21 cellular contexts compared by ENCODE assay signal in the genomic region with DNA sequence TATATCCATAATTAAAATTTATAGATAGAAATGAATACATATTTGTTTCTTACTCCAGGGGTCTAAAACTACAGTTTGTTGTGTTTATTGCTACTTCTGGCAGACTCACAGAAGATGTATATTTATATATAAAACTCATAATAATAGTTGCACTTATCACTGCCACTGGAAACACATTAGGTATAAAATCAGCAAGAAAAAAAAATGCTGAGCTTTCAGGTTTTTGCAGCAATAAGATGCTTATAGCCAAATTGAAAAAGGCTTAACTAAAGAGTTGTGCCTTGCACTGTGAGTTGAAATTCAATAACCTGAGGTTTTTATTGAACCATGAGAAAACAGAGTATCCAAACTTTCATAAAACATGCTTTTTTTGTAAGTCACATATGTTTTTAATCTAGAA.
DNase-seq lines count a peak whose midpoint lies in the region; ATAC-seq, FAIRE-seq and TF ChIP-seq lines count a peak whose summit lies in the region.
"Had no signal": no experiment of that assay in that cellular context is flagged by ENCODE, and none has a peak within 500 bp of the region (broad histone marks: within the 10 kb centered on the region; RNA-seq: fewer than 3 reads in every experiment).

No MANE protein-coding gene starts in this region.

- no peak overlapping the region for H3K23ac ChIP-seq in IMR-90 (ENCODE audit: low read depth, low read length)

- H4K8ac ChIP-seq in IMR-90 (ENCODE audit: low read depth in 2 of 2, low read length in 2 of 2): no peak overlapping the region

- dilution Hi-C loops in IMR-90 (cut with HindIII; ENCODE audit: low sequenced_read_pairs, unreplicated experiment): no loop called here

- no peak overlapping the region for H2BK15ac ChIP-seq in IMR-90 (ENCODE audit: low read depth, low read length)

- H4K5ac ChIP-seq in IMR-90 (ENCODE audit: low read depth, low read length): no peak overlapping the region

- H3K36me3 ChIP-seq in IMR-90 (ENCODE audit: control insufficient read depth, insufficient read depth, low read length) (no peaks in the 10 kb centered on the region), K562 (ENCODE audit: control insufficient read depth, insufficient read depth, low read length) (no peaks in the 10 kb centered on the region), WERI-Rb-1 (no peaks in the 10 kb centered on the region)
- H3K36me3 ChIP-seq: BLaER1 treated with 17β-estradiol and CSF1 and Interleukin-3, amounts not matched to agents 10 nM and 100 nM had no signal

- H3K27me3 Mint-ChIP-seq in T-helper 17 cell: peaks cover 10% of the 10 kb centered on the region
- H3K27me3 Mint-ChIP-seq: B cell; CD4-positive, alpha-beta T cell had no signal

- POLR2A ChIA-PET in A549 (lab: Yijun Ruan, JAX) (no interaction called here), IMR-90 (lab: Charles Lee; ENCODE audit: unreplicated experiment) (no interaction called here), K562 (lab: Yijun Ruan, JAX) (no interaction called here)

- no peaks in the 10 kb centered on the region for H3K79me2 ChIP-seq in K562 (ENCODE audit: control insufficient read depth, insufficient read depth, low read length)

- H3K4me2 ChIP-seq in A549 (no peak overlapping the region), IMR-90 (ENCODE audit: low read depth, low read length) (no peak overlapping the region), K562 (ENCODE audit: insufficient read depth, low read length) (no peak overlapping the region)
- H3K4me2 ChIP-seq: BLaER1 treated with 17β-estradiol and CSF1 and Interleukin-3, amounts not matched to agents 10 nM and 100 nM had no signal

- H3K27ac Mint-ChIP-seq in T-helper 17 cell: no peak overlapping the region
- H3K27ac Mint-ChIP-seq: B cell; CD4-positive, alpha-beta T cell; CD8-positive, alpha-beta T cell had no signal

- TF ChIP-seq CTCF in A549 (IDR thresholded peaks at IDR 0.05): no peak
- no peak for TF ChIP-seq CTCF in IMR-90 (conservative IDR thresholded peaks at IDR 0.05; ENCODE audit: low read depth, low read length)
- no peak for TF ChIP-seq CTCF in K562 (IDR thresholded peaks at IDR 0.05 in 2 of 3, conservative IDR thresholded peaks at IDR 0.05 in 1 of 3; ENCODE audit: insufficient read depth in 2 of 3, low read depth in 1 of 3, low read length in 3 of 3)
- TF ChIP-seq CTCF in WERI-Rb-1 (IDR thresholded peaks at IDR 0.05; ENCODE audit: low read depth, low read length): no peak

- H3K27ac ChIP-seq in A549 (no peak overlapping the region), IMR-90 (ENCODE audit: insufficient read depth, low read length) (no peak overlapping the region), K562 (ENCODE audit: extremely low read depth, low read depth, low read length) (no peak overlapping the region), WERI-Rb-1 (no peak overlapping the region)
- H3K27ac ChIP-seq: BLaER1 treated with 17β-estradiol and CSF1 and Interleukin-3, amounts not matched to agents 10 nM and 100 nM; C4-2B had no signal

- BruUV-seq in IMR-90 (replicated peaks; lab: Mats Ljungman, UMichigan) (no TSS peak), K562 (replicated peaks; lab: Mats Ljungman, UMichigan) (no TSS peak)

- in situ Hi-C loops in IMR-90 (cut with MboI; ENCODE audit: low sequenced_read_pairs): no loop called here
- in situ Hi-C loops in K562 (cut with MboI): no loop called here

- H3K9me1 ChIP-seq in IMR-90 (ENCODE audit: insufficient read depth, low read length) (no peaks in the 10 kb centered on the region), K562 (ENCODE audit: control insufficient read depth, insufficient read depth, low read length) (no peaks in the 10 kb centered on the region)

- H3K9me3 ChIP-seq in A549: no peaks in the 10 kb centered on the region
- no peaks in the 10 kb centered on the region for H3K9me3 ChIP-seq in IMR-90 (ENCODE audit: control insufficient read depth, insufficient read depth, low read length)
- no peaks in the 10 kb centered on the region; the same call in 1 of the 2 replicates for H3K9me3 ChIP-seq in K562 (replicated peaks; ENCODE audit: control insufficient read depth, insufficient read depth, low read depth, low read length)
- no peaks in the 10 kb centered on the region for H3K9me3 ChIP-seq in T-helper 17 cell (ENCODE audit: control insufficient read depth, low read length, poor library complexity, severe bottlenecking)
- no peaks in the 10 kb centered on the region for H3K9me3 ChIP-seq in WERI-Rb-1 (ENCODE audit: severe bottlenecking)
- H3K9me3 ChIP-seq: BLaER1 treated with 17β-estradiol and CSF1 and Interleukin-3, amounts not matched to agents 10 nM and 100 nM; Caco-2 had no signal

- H3K4me1 Mint-ChIP-seq in T-helper 17 cell: no peaks in the 10 kb centered on the region
- H3K4me1 Mint-ChIP-seq: B cell had no signal

- no peak overlapping the region for H2AK9ac ChIP-seq in IMR-90 (replicated peaks; ENCODE audit: low read depth, low read length, poor library complexity)

- no peak overlapping the region for H3K4ac ChIP-seq in IMR-90 (ENCODE audit: low read depth, low read length)

- no peak overlapping the region for H3K9ac ChIP-seq in IMR-90 (ENCODE audit: low read depth, low read length)
- no peak overlapping the region for H3K9ac ChIP-seq in K562 (ENCODE audit: insufficient read depth in 1 of 2, low read depth in 2 of 2, low read length in 2 of 2)
- H3K9ac ChIP-seq: BLaER1 treated with 17β-estradiol and CSF1 and Interleukin-3, amounts not matched to agents 10 nM and 100 nM had no signal

- CTCF ChIA-PET in A549 (lab: Yijun Ruan, JAX): no interaction called here
- CTCF ChIA-PET in IMR-90 (lab: Yijun Ruan, JAX): no interaction called here
- CTCF ChIA-PET in K562 (lab: Yijun Ruan, JAX; ENCODE audit: low intra/inter-chr PET ratio): no interaction called here

- no peak overlapping the region for H4K91ac ChIP-seq in IMR-90 (ENCODE audit: insufficient read depth, low read depth, low read length)

- no peak overlapping the region for H2BK20ac ChIP-seq in IMR-90 (ENCODE audit: low read depth, low read length)

- H2BK5ac ChIP-seq in IMR-90 (ENCODE audit: low read depth, low read length, poor library complexity, severe bottlenecking): no peak overlapping the region

- ATAC-seq in A549 (no peak), IMR-90 (ENCODE audit: low read depth) (no peak), K562 (no peak), T-helper 17 cell (no peak)
- ATAC-seq: CD8-positive, alpha-beta T cell had no signal

- H2AK5ac ChIP-seq in IMR-90 (ENCODE audit: low read depth, low read length): no peak overlapping the region

- H3K4me3 ChIP-seq in A549: no peak overlapping the region
- no peak overlapping the region for H3K4me3 ChIP-seq in IMR-90 (ENCODE audit: insufficient read depth, low read depth, low read length)
- no peak overlapping the region for H3K4me3 ChIP-seq in K562
- no peak overlapping the region for H3K4me3 ChIP-seq in WERI-Rb-1 (ENCODE audit: low read depth, low read length)
- H3K4me3 ChIP-seq: BLaER1 treated with 17β-estradiol and CSF1 and Interleukin-3, amounts not matched to agents 10 nM and 100 nM had no signal

- TF ChIP-seq EP300 in A549 (IDR thresholded peaks at IDR 0.05) (no peak), K562 (IDR thresholded peaks at IDR 0.05; ENCODE audit: low read length) (no peak)

- no peak for DNase-seq in A549 (ENCODE audit: low read depth in 1 of 2, low spot score in 1 of 2)
- DNase-seq in IMR-90: no peak
- no peak for DNase-seq in K562 (ENCODE audit: extremely low read depth in 1 of 4, low spot score in 3 of 4)
- no peak for DNase-seq in T-helper 17 cell
- DNase-seq in WERI-Rb-1: no peak
- DNase-seq in stimulated activated CD4-positive, alpha-beta T cell treated with anti-CD3 and anti-CD28 coated beads, Interleukin-4, amount 100 ng/mL, for 24 hours: no peak
- DNase-seq: 8988T; AML-193; Caco-2; Calu3; CD4-positive, alpha-beta T cell; CD8-positive, alpha-beta T cell; DMS79 treated with DMSO at 0.1 percent for 48 hours; GF-D8 had no signal

- no peak for FAIRE-seq in A549 (lab: Jason Lieb, UNC)
- no peak for FAIRE-seq in K562 (lab: Jason Lieb, UNC)
- FAIRE-seq: A204.1, D721Med, G401.6, GM12891 had no signal

- H3K36me3 Mint-ChIP-seq in T-helper 17 cell (ENCODE audit: low read depth): no peaks in the 10 kb centered on the region
- H3K36me3 Mint-ChIP-seq: CD8-positive, alpha-beta T cell had no signal

- no peak overlapping the region for H3K56ac ChIP-seq in IMR-90 (ENCODE audit: extremely low read depth, insufficient read depth, low read length)

- H2AFZ ChIP-seq in IMR-90 (replicated peaks; ENCODE audit: low read length, poor library complexity) (no peak overlapping the region), K562 (ENCODE audit: low read depth, low read length) (no peak overlapping the region)

- no peak overlapping the region for H3K14ac ChIP-seq in IMR-90 (replicated peaks; ENCODE audit: low read depth, low read length)

- TF ChIP-seq POLR2A in A549 (IDR thresholded peaks at IDR 0.05; ENCODE audit: low read length): no peak
- no peak for TF ChIP-seq POLR2A in IMR-90 (IDR thresholded peaks at IDR 0.05; ENCODE audit: low read depth, low read length)
- no peak for TF ChIP-seq POLR2A in K562 (conservative IDR thresholded peaks at IDR 0.05)

- H2BK120ac ChIP-seq in IMR-90 (ENCODE audit: low read depth, low read length): no peak overlapping the region

- no peaks in the 10 kb centered on the region for H3K79me1 ChIP-seq in IMR-90 (ENCODE audit: low read depth in 1 of 2, low read length in 2 of 2)

- intact Hi-C loops in IMR-90 (cut with micrococcal nuclease) (no loop called here), K562 (cut with micrococcal nuclease) (no loop called here)

- H3K27me3 ChIP-seq in IMR-90 (ENCODE audit: control insufficient read depth, insufficient read depth, low read length) (no peaks in the 10 kb centered on the region), K562 (ENCODE audit: control insufficient read depth in 2 of 2, insufficient read depth in 2 of 2, low read length in 2 of 2) (no peaks in the 10 kb centered on the region), WERI-Rb-1 (ENCODE audit: insufficient read depth, low read depth, severe bottlenecking) (no peaks in the 10 kb centered on the region)
- H3K27me3 ChIP-seq: BLaER1 treated with 17β-estradiol and CSF1 and Interleukin-3, amounts not matched to agents 10 nM and 100 nM had no signal

- H3K18ac ChIP-seq in IMR-90 (ENCODE audit: low read depth, low read length): no peak overlapping the region

- no peak for TF ChIP-seq RAD21 in A549 (conservative IDR thresholded peaks at IDR 0.05 in 1 of 2, IDR thresholded peaks at IDR 0.05 in 1 of 2)
- no peak for TF ChIP-seq RAD21 in IMR-90 (IDR thresholded peaks at IDR 0.05; ENCODE audit: low read length)
- TF ChIP-seq RAD21 in K562 (CRISPR knock-in tag; conservative IDR thresholded peaks at IDR 0.05 in 1 of 2, IDR thresholded peaks at IDR 0.05 in 1 of 2): no peak

- H3K4me1 ChIP-seq in A549: no peaks in the 10 kb centered on the region
- H3K4me1 ChIP-seq in IMR-90 (ENCODE audit: control insufficient read depth, insufficient read depth, low read length): no peaks in the 10 kb centered on the region
- no peaks in the 10 kb centered on the region for H3K4me1 ChIP-seq in K562 (replicated peaks in 1 of 2; ENCODE audit: control insufficient read depth in 2 of 2, insufficient read depth in 2 of 2, low read length in 2 of 2)
- H3K4me1 ChIP-seq: BLaER1 treated with 17β-estradiol and CSF1 and Interleukin-3, amounts not matched to agents 10 nM and 100 nM had no signal

- H3K4me3 Mint-ChIP-seq in T-helper 17 cell: no peak overlapping the region
- H3K4me3 Mint-ChIP-seq: B cell; CD4-positive, alpha-beta T cell; CD8-positive, alpha-beta T cell had no signal

- H4K20me1 ChIP-seq in IMR-90 (ENCODE audit: insufficient read depth, low read length) (no peaks in the 10 kb centered on the region), K562 (replicated peaks; ENCODE audit: control insufficient read depth, insufficient read depth, low read length) (no peaks in the 10 kb centered on the region)
- H4K20me1 ChIP-seq: BLaER1 treated with 17β-estradiol and CSF1 and Interleukin-3, amounts not matched to agents 10 nM and 100 nM had no signal
